8 cellular contexts compared by ENCODE assay signal in the genomic region with DNA sequence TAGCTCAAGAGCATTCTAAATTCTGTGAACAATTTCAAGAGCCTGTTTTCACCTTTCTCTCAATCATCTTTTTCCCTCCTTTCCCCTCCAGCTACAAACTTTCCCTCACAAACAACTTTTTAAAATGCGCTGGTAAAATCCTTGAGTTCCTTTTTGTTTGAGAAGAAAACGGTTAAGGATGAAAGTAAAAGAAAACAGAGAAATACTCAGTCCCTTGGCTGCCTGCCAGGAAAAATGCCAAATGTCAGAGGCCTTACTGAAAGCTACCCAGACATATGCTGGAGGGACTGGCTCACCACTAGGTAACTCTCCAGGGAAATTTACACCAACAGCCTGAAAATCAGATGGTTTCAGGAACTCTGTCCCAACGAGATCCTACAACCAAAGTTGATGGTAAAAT. TPM values are rescaled to one million over a fixed set of nuclear protein-coding genes. Genes with fewer than 3 reads are reported as not detected.
DNase-seq lines count a peak whose midpoint lies in the region; ATAC-seq, FAIRE-seq and TF ChIP-seq lines count a peak whose summit lies in the region.

No MANE protein-coding gene starts in this region.

- H3K27ac ChIP-seq in SJCRH30, result no peak overlapping the region

- no peaks in the 10 kb centered on the region for H3K27me3 ChIP-seq in SJCRH30

- no peak for FAIRE-seq in GM12892 (lab: Jason Lieb, UNC)

- H3K9me3 ChIP-seq in SJCRH30 (replicated peaks), result no peaks in the 10 kb centered on the region

- TF ChIP-seq POLR2A in erythroblast (IDR thresholded peaks at IDR 0.05; ENCODE audit: low read length), result no peak
- no peak for TF ChIP-seq POLR2A in GM12892 (IDR thresholded peaks at IDR 0.05; ENCODE audit: low read depth, low read length)

- H3K36me3 ChIP-seq in SJCRH30, result no peaks in the 10 kb centered on the region

- DNase-seq in activated gamma-delta T cell treated with Interleukin-2 at 50 U/mL for 16 hours (peak; percentile 6), activated gamma-delta T cell (lab: John Stamatoyannopoulos, UW) (no peak), SJCRH30 (peak; percentile 68 to 81), erythroblast (lab: John Stamatoyannopoulos, UW) (peak; percentile 33 to 57), smooth muscle cell of the brain vasculature (ENCODE audit: low read depth, low spot score) (peak; percentile 67), GM12892 (ENCODE audit: insufficient read length) (no peak)

- H3K4me1 ChIP-seq in SJCRH30, result peaks cover 11% of the 10 kb centered on the region

- no peak for ATAC-seq in GM19463 (IDR thresholded peaks at IDR 0.05; ENCODE audit: unreplicated experiment)
- ATAC-seq in HG02852 (IDR thresholded peaks at IDR 0.05; ENCODE audit: unreplicated experiment), result no peak

- no peak overlapping the region for H3K4me3 ChIP-seq in SJCRH30

RNA-seq across cellular contexts. Expression of a gene that starts 11.0 kb away (rescaled TPM):
- total RNA-seq in SJCRH30 (2014; rRNA removed; shearing (Covaris generic)), result 503 and 535 TPM in 2 replicates
- 324 TPM for polyA plus RNA-seq in GM12892 (2012; ENCODE audit: missing spikeins)

Comparison
In these comparisons a context has a peak if more than half of its experiments do, and no peak if none do; other contexts are left out.
1. DNase-seq: peak in activated gamma-delta T cell treated with Interleukin-2 at 50 U/mL for 16 hours (single experiment), SJCRH30 (2 of 2), erythroblast (2 of 2) and smooth muscle cell of the brain vasculature (single experiment); none in activated gamma-delta T cell (single experiment) and GM12892 (single experiment).